ENCODE assay signal across 1 cellular context in the genomic region with DNA sequence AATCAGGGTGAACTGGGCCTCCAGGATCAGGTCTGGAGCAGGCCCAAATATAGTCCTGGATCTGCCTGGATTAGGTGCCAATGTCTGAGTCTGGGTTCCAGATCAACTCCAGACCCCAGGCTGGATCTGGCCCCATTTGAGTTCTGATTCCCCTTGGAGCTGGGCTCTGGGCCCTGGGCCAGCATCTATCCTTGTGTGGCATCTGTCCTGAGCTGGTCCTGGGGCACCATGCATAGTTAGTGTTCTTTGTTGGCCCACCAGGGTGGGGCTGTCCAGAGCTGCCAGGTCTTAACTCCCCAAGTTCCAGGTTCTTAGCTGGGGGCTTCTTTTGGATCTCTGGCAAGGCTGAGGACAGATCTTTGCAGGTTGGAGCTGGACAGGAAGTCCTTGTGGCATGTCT.
TF ChIP-seq lines count a peak whose summit lies in the region.

No MANE protein-coding gene starts in this region.

TF ChIP-seq in endothelial cell of umbilical vein, 7 proteins besides CTCF, POLR2A, EP300 and RAD21:
- TF ChIP-seq POLR2AphosphoS5 (IDR thresholded peaks at IDR 0.05; ENCODE audit: insufficient read depth, low read depth, low read length) (peak; percentile 17), GATA2 (IDR thresholded peaks at IDR 0.05; ENCODE audit: insufficient read depth, insufficient read length, low read depth, low read length) (no peak)
TF ChIP-seq in endothelial cell of umbilical vein: peak in this region for 1.
